8 cellular contexts compared by ENCODE assay signal in the genomic region with DNA sequence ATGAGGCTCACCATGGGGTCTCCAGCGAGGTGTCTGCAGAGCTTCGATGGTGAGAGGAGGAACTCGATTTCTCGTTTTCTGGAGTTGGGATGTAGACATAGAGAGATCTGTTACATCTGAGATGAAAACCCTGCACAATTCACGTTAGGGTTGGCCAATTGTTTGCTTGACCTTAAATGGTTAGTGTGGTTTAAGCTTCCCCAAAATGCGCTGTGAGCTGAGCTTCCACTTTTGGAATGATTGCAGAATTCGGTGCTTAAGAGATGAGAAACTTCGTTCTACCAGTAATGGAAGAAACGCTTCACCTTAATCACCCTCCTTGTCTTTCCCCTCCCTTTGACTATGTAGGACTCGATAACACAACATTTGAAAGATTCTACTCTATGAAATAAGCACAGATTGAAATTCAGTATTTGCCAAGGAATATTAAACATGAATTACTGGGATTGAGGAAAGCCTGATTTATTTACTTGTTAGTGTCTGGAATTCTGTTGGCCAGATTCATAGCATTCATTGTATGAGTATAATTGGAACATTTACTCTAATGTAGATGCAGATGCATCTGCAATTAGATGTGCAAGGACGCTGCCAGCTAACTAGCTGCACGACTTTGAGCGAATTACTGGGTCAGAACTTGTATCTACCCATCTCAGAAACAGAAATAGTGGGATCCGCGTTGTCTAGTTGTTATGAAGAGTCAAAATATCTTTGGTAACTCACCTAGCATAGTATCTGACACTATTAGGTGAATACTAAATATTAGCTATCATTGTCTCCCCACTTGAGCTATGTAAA. TPM values are rescaled to one million over a fixed set of nuclear protein-coding genes. Genes with fewer than 3 reads are reported as not detected.
DNase-seq lines count a peak whose midpoint lies in the region; ATAC-seq and TF ChIP-seq lines count a peak whose summit lies in the region.

No MANE protein-coding gene starts in this region.

- H3K36me3 ChIP-seq in HEK293 (ENCODE audit: control insufficient read depth in 2 of 2, insufficient read depth in 1 of 2, low read length in 2 of 2) (no peaks in the 10 kb centered on the region), neural progenitor cell (no peaks in the 10 kb centered on the region)

- peak overlapping the region; percentile 22 for H3K9ac ChIP-seq in neural progenitor cell

- peak overlapping the region; percentile 95 for H3K4me3 Mint-ChIP-seq in neural progenitor cell

- peaks cover 15% of the 10 kb centered on the region for H3K27me3 ChIP-seq in neural progenitor cell

- H3K27ac ChIP-seq in HEK293 (ENCODE audit: extremely low read depth, low read depth, low read length) (peak overlapping the region; percentile 26; the same call in 1 of the 2 replicates), neural progenitor cell (peak overlapping the region; percentile 100)

- H3K4me3 ChIP-seq in HEK293 (ENCODE audit: low read depth, low read length) (peak overlapping the region; percentile 66), epithelial cell of esophagus (ENCODE audit: low read length) (peak overlapping the region; percentile 95), neural progenitor cell (peak overlapping the region; percentile 74)

- H4K20me1 ChIP-seq in neural progenitor cell (ENCODE audit: low read depth), result peaks cover 20% of the 10 kb centered on the region

- peaks cover 32% of the 10 kb centered on the region for H3K4me1 Mint-ChIP-seq in neural progenitor cell

- peaks cover 10% of the 10 kb centered on the region for H3K79me2 ChIP-seq in neural progenitor cell (ENCODE audit: low read depth)

- DNase-seq in DMS 273 (lab: John Stamatoyannopoulos, UW; ENCODE audit: unreplicated experiment) (peak; percentile 38), DMS 273 treated with DMSO at 0.1 percent for 48 hours (lab: John Stamatoyannopoulos, UW) (no peak), SIG-M5 treated with dmso at 0.1 percent for 504 hours (lab: John Stamatoyannopoulos, UW; ENCODE audit: unreplicated experiment) (peak; percentile 96), epithelial cell of esophagus (ENCODE audit: low read depth) (peak; percentile 64), neural progenitor cell (ENCODE audit: low spot score) (no peak), cerebellar nuclear complex (lab: John Stamatoyannopoulos, UW) (no peak)

- peaks cover 4% of the 10 kb centered on the region for H3K36me3 Mint-ChIP-seq in neural progenitor cell

- POLR2A ChIA-PET in HEK293 (lab: Yijun Ruan, JAX), result interaction anchor here (0.7 to 2.1 kb wide), 4 partner anchors 11 to 171 kb away, joined by 3 to 8 read pairs (median 4); no protein-coding TSS in a partner anchor

- H3K27ac Mint-ChIP-seq in neural progenitor cell, result peak overlapping the region; percentile 100

- H3K4me1 ChIP-seq in HEK293 (ENCODE audit: control insufficient read depth, insufficient read depth, low read length) (no peaks in the 10 kb centered on the region), neural progenitor cell (peaks cover 33% of the 10 kb centered on the region)

- peak overlapping the region; percentile 88 for H3K4me2 ChIP-seq in neural progenitor cell

- peaks cover 12% of the 10 kb centered on the region for H3K27me3 Mint-ChIP-seq in neural progenitor cell (ENCODE audit: insufficient read depth, low read depth)

- H2AFZ ChIP-seq in neural progenitor cell (replicated peaks), result peak overlapping the region; percentile 5

- CTCF ChIA-PET in HEK293 (lab: Yijun Ruan, JAX), result interaction anchor here (1.9 kb wide), 1 partner anchor 306 kb away, joined by 8 read pairs; no protein-coding TSS in a partner anchor

- no peaks in the 10 kb centered on the region for H3K9me3 ChIP-seq in HEK293 (ENCODE audit: control insufficient read depth, insufficient read depth, low read depth, low read length)
- no peaks in the 10 kb centered on the region for H3K9me3 ChIP-seq in neural progenitor cell (ENCODE audit: low read depth)

- H3F3A ChIP-seq in neural progenitor cell (ENCODE audit: low read depth), result peaks cover 33% of the 10 kb centered on the region

- TF ChIP-seq CTCF in HEK293 (tag by site-specific recombination; IDR thresholded peaks at IDR 0.05), result no peak
- no peak for TF ChIP-seq CTCF in epithelial cell of esophagus (IDR thresholded peaks at IDR 0.05; ENCODE audit: insufficient read depth, low read depth, low read length, missing control alignments)
- TF ChIP-seq CTCF in neural progenitor cell (IDR thresholded peaks at IDR 0.05), result no peak

- H3K9me3 Mint-ChIP-seq in neural progenitor cell, result peaks cover 6% of the 10 kb centered on the region

- no peak for ATAC-seq in GM21367 (IDR thresholded peaks at IDR 0.05; ENCODE audit: unreplicated experiment)

TF ChIP-seq in HEK293, 187 proteins besides CTCF, POLR2A, EP300 and RAD21:
- TF ChIP-seq FEZF1 (tag by site-specific recombination; IDR thresholded peaks at IDR 0.05) (no peak), ZNF335 (tag by site-specific recombination; conservative IDR thresholded peaks at IDR 0.05) (peak; percentile 70), ZBTB17 (tag by site-specific recombination; IDR thresholded peaks at IDR 0.05) (peak; percentile 91), ZNF585B (tag by site-specific recombination; IDR thresholded peaks at IDR 0.05) (no peak), ZBTB48 (tag by site-specific recombination; IDR thresholded peaks at IDR 0.05) (0 out of 2 replicates have a peak, but pooled peaks have one; percentile 22)
- TF ChIP-seq, protein P1, sequence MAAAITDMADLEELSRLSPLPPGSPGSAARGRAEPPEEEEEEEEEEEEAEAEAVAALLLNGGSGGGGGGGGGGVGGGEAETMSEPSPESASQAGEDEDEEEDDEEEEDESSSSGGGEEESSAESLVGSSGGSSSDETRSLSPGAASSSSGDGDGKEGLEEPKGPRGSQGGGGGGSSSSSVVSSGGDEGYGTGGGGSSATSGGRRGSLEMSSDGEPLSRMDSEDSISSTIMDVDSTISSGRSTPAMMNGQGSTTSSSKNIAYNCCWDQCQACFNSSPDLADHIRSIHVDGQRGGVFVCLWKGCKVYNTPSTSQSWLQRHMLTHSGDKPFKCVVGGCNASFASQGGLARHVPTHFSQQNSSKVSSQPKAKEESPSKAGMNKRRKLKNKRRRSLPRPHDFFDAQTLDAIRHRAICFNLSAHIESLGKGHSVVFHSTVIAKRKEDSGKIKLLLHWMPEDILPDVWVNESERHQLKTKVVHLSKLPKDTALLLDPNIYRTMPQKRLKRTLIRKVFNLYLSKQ (tag by site-specific recombination; IDR thresholded peaks at IDR 0.05; ENCODE audit: borderline replicate concordance), result no peak

RNA-seq across cellular contexts. Expression of a gene that starts 1.6 kb away (rescaled TPM):
- 5.2 and 7.2 TPM in 2 replicates for total RNA-seq in neural progenitor cell (ENCODE audit: low replicate concordance)

Comparison
In these comparisons a context has a peak if more than half of its experiments do, and no peak if none do; other contexts are left out.
1. DNase-seq: peak in DMS 273 (single experiment), SIG-M5 treated with dmso at 0.1 percent for 504 hours (single experiment) and epithelial cell of esophagus (single experiment); none in DMS 273 treated with DMSO at 0.1 percent for 48 hours (single experiment), neural progenitor cell (single experiment) and cerebellar nuclear complex (0 of 2).
2. Peak in every context shown above with its lines, with median percentiles within 50 percentile points of each other: H3K4me3 ChIP-seq.